30 cellular contexts compared by ENCODE assay signal in genomic region chr15:47846128-47846868, GRCh38.
"Had no signal": no experiment of that assay in that cellular context is flagged by ENCODE, and none has a peak within 500 bp of the region (broad histone marks: within the 10 kb centered on the region; RNA-seq: fewer than 3 reads in every experiment).

No MANE protein-coding gene starts in this region.

- H3K4me3 ChIP-seq: breast epithelium, colonic mucosa, heart right ventricle, left lung, lung, ovary, prostate gland, sigmoid colon, thoracic aorta had no signal

- H3K4me1 Mint-ChIP-seq: activated CD4-positive, alpha-beta T cell treated with anti-CD3 and anti-CD28 coated beads, Interleukin-2, amount 10 ng/mL, durations not matched to agents 24 days and 14 days; activated naive CD4-positive, alpha-beta T cell treated with anti-CD3 and anti-CD28 coated beads, Interleukin-2, amount 10 ng/mL, durations not matched to agents 7 days and 5 days; activated naive CD8-positive, alpha-beta T cell treated with anti-CD3 and anti-CD28 coated beads, Interleukin-2, amount 10 ng/mL, durations not matched to agents 7 days and 5 days; stimulated activated memory B cell treated with anti-CD40 and anti-IgM and Interleukin-4, amounts not matched to agents 10 μg/mL and 1 μg/mL and 100 μg/mL, for 72 hours had no signal

- H3K4me1 ChIP-seq: breast epithelium, colonic mucosa, left lung, prostate gland, sigmoid colon had no signal

- H3K9me3 Mint-ChIP-seq: activated naive CD8-positive, alpha-beta T cell treated with anti-CD3 and anti-CD28 coated beads, Interleukin-2, amount 10 ng/mL, durations not matched to agents 7 days and 5 days; nephron progenitor cell; stimulated activated memory B cell treated with anti-CD40 and anti-IgM and Interleukin-4, amounts not matched to agents 10 μg/mL and 1 μg/mL and 100 μg/mL, for 72 hours; T-helper 1 cell treated with Interleukin-12 subunit alpha and Interleukin-12 subunit beta and Interleukin-4 antibody, amounts not matched to agents 30 μg/mL and 1 μg/mL, for 36 hours had no signal

- H3K27me3 ChIP-seq: breast epithelium, colonic mucosa, heart right ventricle, left lung, neutrophil, ovary, sigmoid colon had no signal

- H3K27me3 Mint-ChIP-seq: activated CD4-positive, alpha-beta T cell treated with anti-CD3 and anti-CD28 coated beads, Interleukin-2, amount 10 ng/mL, durations not matched to agents 24 days and 14 days; activated naive CD4-positive, alpha-beta T cell treated with anti-CD3 and anti-CD28 coated beads, Interleukin-2, amount 10 ng/mL, durations not matched to agents 7 days and 5 days; activated naive CD8-positive, alpha-beta T cell treated with anti-CD3 and anti-CD28 coated beads, Interleukin-2, amount 10 ng/mL, durations not matched to agents 7 days and 5 days; stimulated activated memory B cell treated with anti-CD40 and anti-IgM and Interleukin-4, amounts not matched to agents 10 μg/mL and 1 μg/mL and 100 μg/mL, for 72 hours had no signal

- H3K27ac ChIP-seq: breast epithelium, colonic mucosa, heart right ventricle, left lung, neutrophil, ovary, prostate gland, sigmoid colon, thoracic aorta, WERI-Rb-1 had no signal

- H3K36me3 ChIP-seq: breast epithelium, colonic mucosa, heart right ventricle, left lung, neutrophil, ovary, prostate gland, sigmoid colon, thoracic aorta, WERI-Rb-1 had no signal

- DNase-seq: activated CD4-positive, alpha-beta memory T cell treated with anti-CD3 and anti-CD28 coated beads for 36 hours; activated CD4-positive, alpha-beta T cell treated with anti-CD3 and anti-CD28 coated beads, Interleukin-2, amount 10 ng/mL, durations not matched to agents 24 days and 14 days; activated CD8-positive, alpha-beta memory T cell treated with anti-CD3 and anti-CD28 coated beads, Interleukin-2, amount 50 U/mL, for 4 hours; activated gamma-delta T cell; activated naive CD4-positive, alpha-beta T cell treated with anti-CD3 and anti-CD28 coated beads, Interleukin-2, amount 10 ng/mL, durations not matched to agents 7 days and 5 days; activated naive CD8-positive, alpha-beta T cell treated with anti-CD3 and anti-CD28 coated beads, Interleukin-2, amount 10 ng/mL, durations not matched to agents 7 days and 5 days; activated T-cell treated with anti-CD3 and anti-CD28 coated beads, Interleukin-2, amount 50 U/mL, for 1 hour; colonic mucosa; effector memory CD4-positive, alpha-beta T cell; heart right ventricle; kidney glomerular epithelial cell; left lung; nephron progenitor cell; ovary; sigmoid colon; SK-N-SH; small intestine; stimulated activated CD4-positive, alpha-beta T cell treated with anti-CD3 and anti-CD28 coated beads, Interleukin-4, amount 100 ng/mL, for 24 hours; SW 1271; T-helper 9 cell; trophoblast cell; WERI-Rb-1 had no signal

- ATAC-seq: activated CD4-positive, CD25-positive, alpha-beta regulatory T cell treated with anti-CD3 and anti-CD28 coated beads, Interleukin-2, amount 50 U/mL, for 24 hours; heart right ventricle; left lung; stimulated activated memory B cell treated with anti-CD40 and anti-IgM and Interleukin-4, amounts not matched to agents 10 μg/mL and 1 μg/mL and 100 μg/mL, for 72 hours had no signal

- H3K4me3 Mint-ChIP-seq: activated CD4-positive, alpha-beta memory T cell treated with anti-CD3 and anti-CD28 coated beads for 36 hours; activated CD4-positive, alpha-beta T cell treated with anti-CD3 and anti-CD28 coated beads, Interleukin-2, amount 10 ng/mL, durations not matched to agents 24 days and 14 days; activated naive CD4-positive, alpha-beta T cell treated with anti-CD3 and anti-CD28 coated beads, Interleukin-2, amount 10 ng/mL, durations not matched to agents 7 days and 5 days; activated naive CD8-positive, alpha-beta T cell treated with anti-CD3 and anti-CD28 coated beads, Interleukin-2, amount 10 ng/mL, durations not matched to agents 7 days and 5 days; nephron progenitor cell; stimulated activated memory B cell treated with anti-CD40 and anti-IgM and Interleukin-4, amounts not matched to agents 10 μg/mL and 1 μg/mL and 100 μg/mL, for 72 hours; T-helper 1 cell treated with Interleukin-12 subunit alpha and Interleukin-12 subunit beta and Interleukin-4 antibody, amounts not matched to agents 30 μg/mL and 1 μg/mL, for 36 hours had no signal

- H3K27ac Mint-ChIP-seq: activated CD4-positive, alpha-beta memory T cell treated with anti-CD3 and anti-CD28 coated beads for 36 hours; activated CD4-positive, alpha-beta T cell treated with anti-CD3 and anti-CD28 coated beads, Interleukin-2, amount 10 ng/mL, durations not matched to agents 24 days and 14 days; activated naive CD4-positive, alpha-beta T cell treated with anti-CD3 and anti-CD28 coated beads, Interleukin-2, amount 10 ng/mL, durations not matched to agents 7 days and 5 days; activated naive CD8-positive, alpha-beta T cell treated with anti-CD3 and anti-CD28 coated beads, Interleukin-2, amount 10 ng/mL, durations not matched to agents 7 days and 5 days; nephron progenitor cell; stimulated activated memory B cell treated with anti-CD40 and anti-IgM and Interleukin-4, amounts not matched to agents 10 μg/mL and 1 μg/mL and 100 μg/mL, for 72 hours; T-helper 1 cell treated with Interleukin-12 subunit alpha and Interleukin-12 subunit beta and Interleukin-4 antibody, amounts not matched to agents 30 μg/mL and 1 μg/mL, for 36 hours had no signal

- H3K9me3 ChIP-seq: breast epithelium, colonic mucosa, heart right ventricle, left lung, neutrophil, ovary, prostate gland, sigmoid colon, SK-N-SH, thoracic aorta had no signal

- H3K36me3 Mint-ChIP-seq: activated CD4-positive, alpha-beta memory T cell treated with anti-CD3 and anti-CD28 coated beads for 36 hours; activated naive CD4-positive, alpha-beta T cell treated with anti-CD3 and anti-CD28 coated beads, Interleukin-2, amount 10 ng/mL, durations not matched to agents 7 days and 5 days; activated naive CD8-positive, alpha-beta T cell treated with anti-CD3 and anti-CD28 coated beads, Interleukin-2, amount 10 ng/mL, durations not matched to agents 7 days and 5 days; stimulated activated memory B cell treated with anti-CD40 and anti-IgM and Interleukin-4, amounts not matched to agents 10 μg/mL and 1 μg/mL and 100 μg/mL, for 72 hours had no signal
